In genomic region chr19:8209965-8210659, GRCh38 we compare ENCODE assay signal across 8 cellular contexts. TPM values are rescaled to one million over a fixed set of nuclear protein-coding genes. Genes with fewer than 3 reads are reported as not detected.
A peak's percentile ranks its signal among the peaks of the same experiment; 100 is the strongest.
DNase-seq lines count a peak whose midpoint lies in the region; ATAC-seq and TF ChIP-seq lines count a peak whose summit lies in the region.

No MANE protein-coding gene starts in this region.

- ATAC-seq in GM23338 (peak; percentile 5), right lobe of liver (peak in 1 of 4 donors; percentile 2), GM18861 (IDR thresholded peaks at IDR 0.05; ENCODE audit: unreplicated experiment) (no peak)

- H3K4me3 Mint-ChIP-seq in GM23338: peak overlapping the region; percentile 82

- peak overlapping the region; percentile 68 to 90 (median 82) for H3K4me3 ChIP-seq in BLaER1 treated with 17β-estradiol and CSF1 and Interleukin-3, amounts not matched to agents 10 nM and 100 nM
- H3K4me3 ChIP-seq in GM23338 (peak overlapping the region; percentile 99), ascending aorta (peak overlapping the region; percentile 75 to 92), right lobe of liver (peak overlapping the region; percentile 83 to 96 (median 84)), tibial artery (peak overlapping the region; percentile 64 to 78)

- no peaks in the 10 kb centered on the region for H3K9me2 ChIP-seq in GM23338 (ENCODE audit: insufficient read depth)

- peaks cover 53% of the 10 kb centered on the region for H3K79me2 ChIP-seq in GM23338 (replicated peaks; ENCODE audit: insufficient read depth)

- peak overlapping the region; percentile 14 for H3K27ac Mint-ChIP-seq in GM23338

- H3K36me3 ChIP-seq in BLaER1 treated with 17β-estradiol and CSF1 and Interleukin-3, amounts not matched to agents 10 nM and 100 nM: no peaks in the 10 kb centered on the region
- H3K36me3 ChIP-seq in GM23338 (ENCODE audit: insufficient read depth) (no peaks in the 10 kb centered on the region), ascending aorta (no peaks in the 10 kb centered on the region), right lobe of liver (no peaks in the 10 kb centered on the region), tibial artery (no peaks in the 10 kb centered on the region)

- H2AFZ ChIP-seq in GM23338: no peak overlapping the region

- peak; percentile 38 for DNase-seq in GM23338 (ENCODE audit: low spot score)
- no peak for DNase-seq in ascending aorta (ENCODE audit: low spot score in 2 of 2)
- DNase-seq in right lobe of liver: peak in 1 of 3 donors; percentile 60
- no peak for DNase-seq in tibial artery
- DNase-seq in activated effector memory CD4-positive, alpha-beta T cell treated with anti-CD3 and anti-CD28 coated beads, Interleukin-2, amount 50 U/mL, for 16 hours: no peak
- no peak for DNase-seq in SIG-M5 (lab: John Stamatoyannopoulos, UW)

- H3K4me1 Mint-ChIP-seq in GM23338: peaks cover 46% of the 10 kb centered on the region

- peak overlapping the region; percentile 76 to 92 (median 87) for H3K9ac ChIP-seq in BLaER1 treated with 17β-estradiol and CSF1 and Interleukin-3, amounts not matched to agents 10 nM and 100 nM

- 10% methylated on average over 22 of the region's 23 CpGs for WGBS in right lobe of liver (ENCODE audit: insufficient coverage, low coverage, low lambda C conversion rate, missing lambda C conversion rate)

- H3K27me3 ChIP-seq in BLaER1 treated with 17β-estradiol and CSF1 and Interleukin-3, amounts not matched to agents 10 nM and 100 nM: no peaks in the 10 kb centered on the region
- H3K27me3 ChIP-seq in GM23338 (ENCODE audit: insufficient read depth) (no peaks in the 10 kb centered on the region), ascending aorta (no peaks in the 10 kb centered on the region), right lobe of liver (no peaks in the 10 kb centered on the region), tibial artery (peaks cover 0 to 33% of the 10 kb centered on the region in 2 donors)

- peak overlapping the region; percentile 64 to 87 (median 82) for H3K27ac ChIP-seq in BLaER1 treated with 17β-estradiol and CSF1 and Interleukin-3, amounts not matched to agents 10 nM and 100 nM
- H3K27ac ChIP-seq in GM23338 (ENCODE audit: low read depth) (peak overlapping the region; percentile 63; the same call in 1 of the 2 replicates), ascending aorta (peak overlapping the region; percentile 24 to 38), right lobe of liver (peak overlapping the region; percentile 70 to 81 (median 74)), tibial artery (peak overlapping the region; percentile 61 to 80)

- intact Hi-C loops in ascending aorta (cut with DNase I) (loop anchor here (5.0 kb wide), 1 partner anchor 42 kb away; no protein-coding TSS in a partner anchor), right lobe of liver (cut with DNase I) (no loop called here), tibial artery (cut with DNase I; ENCODE audit: low total_unique reads) (no loop called here)

- H3K9me3 Mint-ChIP-seq in GM23338: no peaks in the 10 kb centered on the region

- H4K20me1 ChIP-seq in BLaER1 treated with 17β-estradiol and CSF1 and Interleukin-3, amounts not matched to agents 10 nM and 100 nM: peaks cover 7 to 49% (median 38%) of the 10 kb centered on the region in 11 experiments; a peak in 13 of 22 replicates
- peaks cover 18% of the 10 kb centered on the region for H4K20me1 ChIP-seq in GM23338 (replicated peaks; ENCODE audit: insufficient read depth)

- TF ChIP-seq CTCF in GM23338 (conservative IDR thresholded peaks at IDR 0.05; ENCODE audit: low read depth in 2 of 2): no peak
- TF ChIP-seq CTCF in ascending aorta (IDR thresholded peaks at IDR 0.05): no peak
- TF ChIP-seq CTCF in right lobe of liver (IDR thresholded peaks at IDR 0.05): no peak
- no peak for TF ChIP-seq CTCF in tibial artery (IDR thresholded peaks at IDR 0.05)

- H3K27me3 Mint-ChIP-seq in GM23338 (ENCODE audit: insufficient read depth, low read depth, poor library complexity): peaks cover 25% of the 10 kb centered on the region

- no peaks in the 10 kb centered on the region for H3K9me3 ChIP-seq in BLaER1 treated with 17β-estradiol and CSF1 and Interleukin-3, amounts not matched to agents 10 nM and 100 nM (replicated peaks in 1 of 11)
- H3K9me3 ChIP-seq in ascending aorta: no peaks in the 10 kb centered on the region
- H3K9me3 ChIP-seq in right lobe of liver: no peaks in the 10 kb centered on the region
- H3K9me3 ChIP-seq in tibial artery: no peaks in the 10 kb centered on the region

- peaks cover 42 to 81% (median 73%) of the 10 kb centered on the region in 10 experiments for H3K4me1 ChIP-seq in BLaER1 treated with 17β-estradiol and CSF1 and Interleukin-3, amounts not matched to agents 10 nM and 100 nM
- H3K4me1 ChIP-seq in GM23338 (ENCODE audit: insufficient read depth): peaks cover 31% of the 10 kb centered on the region
- peaks cover 0 to 7% of the 10 kb centered on the region in 2 donors for H3K4me1 ChIP-seq in ascending aorta
- peaks cover 0 to 37% (median 8%) of the 10 kb centered on the region in 4 donors for H3K4me1 ChIP-seq in right lobe of liver
- H3K4me1 ChIP-seq in tibial artery: peaks cover 0 to 27% (median 14%) of the 10 kb centered on the region in 4 donors

- H3F3A ChIP-seq in GM23338 (replicated peaks; ENCODE audit: low read depth): peaks cover 6% of the 10 kb centered on the region; the same call in 1 of the 2 replicates

- TF ChIP-seq POLR2A in right lobe of liver (IDR thresholded peaks at IDR 0.05): no peak

- peaks cover 19% of the 10 kb centered on the region for H3K36me3 Mint-ChIP-seq in GM23338 (ENCODE audit: low read depth)

- peak overlapping the region; percentile 86 to 98 (median 92) for H3K4me2 ChIP-seq in BLaER1 treated with 17β-estradiol and CSF1 and Interleukin-3, amounts not matched to agents 10 nM and 100 nM
- peak overlapping the region; percentile 99 for H3K4me2 ChIP-seq in GM23338

TF ChIP-seq in GM23338, 12 proteins besides CTCF, POLR2A, EP300 and RAD21 (continues in another document):
- TF ChIP-seq JUNB (IDR thresholded peaks at IDR 0.05; ENCODE audit: unreplicated experiment) (no peak), STAT1 (IDR thresholded peaks at IDR 0.05; ENCODE audit: unreplicated experiment) (no peak), ETS1 (IDR thresholded peaks at IDR 0.05) (no peak), NANOG (IDR thresholded peaks at IDR 0.05; ENCODE audit: borderline replicate concordance) (no peak), CREB1 (CRISPR knock-in tag; IDR thresholded peaks at IDR 0.05; ENCODE audit: low read depth) (no peak)

RNA-seq across cellular contexts. Expression of gene CERS4, which starts 0.9 kb away (rescaled TPM):
- 96.2 and 109 TPM in 2 replicates for total RNA-seq in GM23338 (2014; rRNA removed; shearing (Covaris generic))
- 68.5 and 74.5 TPM in 2 replicates for polyA plus RNA-seq in GM23338 (2016; fragmentation: Nextera tagmentation; extraction: Ambion mirVana)
- total RNA-seq in ascending aorta (20.2 TPM), right lobe of liver (10 to 100 TPM; 38.6 to 75.4 (median 58.3) TPM)

Comparison
In these comparisons a context has a peak if more than half of its experiments do, and no peak if none do; other contexts are left out.
1. H3K27ac ChIP-seq: peak in every context shown above with its lines; median percentile 82 in BLaER1 treated with 17β-estradiol and CSF1 and Interleukin-3, amounts not matched to agents 10 nM and 100 nM; 74 in right lobe of liver; 70 in tibial artery; 63 in GM23338; 31 in ascending aorta.